Comparison of ENCODE assay signal across 9 cellular contexts in the genomic region with DNA sequence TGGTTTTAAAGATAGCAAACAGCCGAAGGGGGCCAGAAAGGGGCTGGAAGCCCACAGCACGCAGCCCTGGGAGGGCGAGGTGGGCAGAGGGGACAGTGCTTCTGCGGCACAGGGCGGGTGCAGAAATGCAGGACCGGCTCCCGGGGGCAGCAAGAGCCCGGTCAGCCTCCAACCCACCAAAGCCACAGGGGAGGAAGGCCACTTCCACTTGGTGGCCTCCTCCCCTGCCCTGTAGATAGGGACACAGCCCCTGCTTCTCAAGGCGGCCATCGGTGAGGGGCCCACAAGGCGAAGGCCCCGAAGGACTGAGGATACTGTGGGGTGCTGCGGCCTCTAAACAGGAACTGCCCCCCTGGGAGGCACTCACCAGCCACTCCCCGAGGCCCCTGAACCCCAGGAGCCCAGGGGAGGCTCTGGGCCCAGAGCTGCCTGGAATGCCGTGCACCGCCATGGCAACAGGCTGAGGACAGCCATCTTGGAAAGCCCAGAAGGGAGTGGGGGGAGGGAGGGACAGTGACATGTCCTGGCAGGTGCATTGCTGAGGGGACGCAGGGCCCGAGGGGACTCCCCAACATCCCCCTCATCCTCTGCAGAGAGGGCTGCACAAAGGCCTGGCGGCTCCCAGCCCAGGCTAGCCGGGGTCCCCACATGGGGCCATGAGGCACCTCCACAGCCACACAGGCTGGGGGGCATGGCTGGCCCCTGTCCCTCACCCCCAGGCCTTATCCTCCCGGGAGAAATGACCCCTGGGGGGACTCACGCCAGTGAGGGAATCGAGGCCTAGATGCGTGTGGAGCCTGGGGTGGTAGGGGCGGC.
DNase-seq lines count a peak whose midpoint lies in the region; ATAC-seq lines count a peak whose summit lies in the region.
"Had no signal": no experiment of that assay in that cellular context is flagged by ENCODE, and none has a peak within 500 bp of the region (broad histone marks: within the 10 kb centered on the region; RNA-seq: fewer than 3 reads in every experiment).

No MANE protein-coding gene starts in this region.

- H3K4me1 Mint-ChIP-seq in activated naive CD8-positive, alpha-beta T cell treated with anti-CD3 and anti-CD28 coated beads, Interleukin-2, amount 10 ng/mL, durations not matched to agents 7 days and 5 days: peaks cover 34% of the 10 kb centered on the region

- H3K4me3 ChIP-seq in mesodermal cell (ENCODE audit: extremely low read depth, insufficient read depth, low read length, poor library complexity, severe bottlenecking) (no peak overlapping the region), urinary bladder (ENCODE audit: low read depth, low read length) (no peak overlapping the region)

- POLR2A ChIA-PET in activated naive CD8-positive, alpha-beta T cell treated with anti-CD3 and anti-CD28 coated beads, Interleukin-2, amount 10 ng/mL, durations not matched to agents 7 days and 5 days (lab: Charles Lee): interaction anchor here (0.6 to 2.1 kb wide), 3 partner anchors 12 to 41 kb away, joined by 3 to 32 read pairs (median 4); no protein-coding TSS in a partner anchor

- DNase-seq in Right ventricle myocardium inferior (ENCODE audit: missing footprints) (peak; percentile 42), left cardiac atrium (no peak)
- DNase-seq in activated naive CD8-positive, alpha-beta T cell treated with anti-CD3 and anti-CD28 coated beads, Interleukin-2, amount 10 ng/mL, durations not matched to agents 7 days and 5 days: no peak
- DNase-seq: NCI-H774 had no signal

- no peaks in the 10 kb centered on the region for H3K9me3 Mint-ChIP-seq in activated naive CD8-positive, alpha-beta T cell treated with anti-CD3 and anti-CD28 coated beads, Interleukin-2, amount 10 ng/mL, durations not matched to agents 7 days and 5 days

- intact Hi-C loops in Right ventricle myocardium inferior (cut with DNase I) (no loop called here), left cardiac atrium (cut with DNase I) (loop anchor here in 1 of 2 donors (10.0 kb wide), 2 partner anchors 52 to 88 kb away; no protein-coding TSS in a partner anchor)

- peaks cover 23% of the 10 kb centered on the region for H3K4me1 ChIP-seq in mesodermal cell (ENCODE audit: control insufficient read depth, insufficient read depth, low read length, poor library complexity, severe bottlenecking)
- H3K4me1 ChIP-seq in urinary bladder (ENCODE audit: insufficient read depth): no peaks in the 10 kb centered on the region

- no peaks in the 10 kb centered on the region for H3K9me3 ChIP-seq in mesodermal cell (ENCODE audit: control insufficient read depth, low read length)

- peak overlapping the region; percentile 62 for H3K27ac ChIP-seq in mesodermal cell (ENCODE audit: low read depth, low read length, severe bottlenecking)
- peak overlapping the region; percentile 13 for H3K27ac ChIP-seq in urinary bladder (ENCODE audit: low read depth)

- peak overlapping the region; percentile 66 for H3K4me3 Mint-ChIP-seq in activated naive CD8-positive, alpha-beta T cell treated with anti-CD3 and anti-CD28 coated beads, Interleukin-2, amount 10 ng/mL, durations not matched to agents 7 days and 5 days

- peak overlapping the region; percentile 91 for H3K27ac Mint-ChIP-seq in activated naive CD8-positive, alpha-beta T cell treated with anti-CD3 and anti-CD28 coated beads, Interleukin-2, amount 10 ng/mL, durations not matched to agents 7 days and 5 days

- H3K36me3 ChIP-seq in mesodermal cell (ENCODE audit: control insufficient read depth, insufficient read depth, low read length) (peaks cover 37% of the 10 kb centered on the region), urinary bladder (ENCODE audit: insufficient read depth) (no peaks in the 10 kb centered on the region)

- 88 to 92% methylated on average over 18 to 19 of the region's 25 CpGs for WGBS in mesodermal cell (ENCODE audit: insufficient coverage in 2 of 2), 2 experiments
- WGBS in urinary bladder: 81% methylated on average over 25 of the region's 25 CpGs

- ATAC-seq in Right ventricle myocardium inferior: no peak
- ATAC-seq in left cardiac atrium: no peak
- no peak for ATAC-seq in activated naive CD8-positive, alpha-beta T cell treated with anti-CD3 and anti-CD28 coated beads, Interleukin-2, amount 10 ng/mL, durations not matched to agents 7 days and 5 days (ENCODE audit: low read depth)
- no peak for ATAC-seq in GM18498 (IDR thresholded peaks at IDR 0.05; ENCODE audit: unreplicated experiment)
- no peak for ATAC-seq in GM19463 (IDR thresholded peaks at IDR 0.05; ENCODE audit: unreplicated experiment)
- no peak for ATAC-seq in GM21825 (IDR thresholded peaks at IDR 0.05; ENCODE audit: unreplicated experiment)

- peaks cover 7% of the 10 kb centered on the region for H3K36me3 Mint-ChIP-seq in activated naive CD8-positive, alpha-beta T cell treated with anti-CD3 and anti-CD28 coated beads, Interleukin-2, amount 10 ng/mL, durations not matched to agents 7 days and 5 days

- H3K27me3 Mint-ChIP-seq in activated naive CD8-positive, alpha-beta T cell treated with anti-CD3 and anti-CD28 coated beads, Interleukin-2, amount 10 ng/mL, durations not matched to agents 7 days and 5 days: no peaks in the 10 kb centered on the region
